ENCODE assay signal across 1 cellular context in genomic region chr16:23694707-23695373, GRCh38.
A peak's percentile ranks its signal among the peaks of the same experiment; 100 is the strongest.
TF ChIP-seq lines count a peak whose summit lies in the region.

No MANE protein-coding gene starts in this region.

TF ChIP-seq in HepG2, 621 proteins besides CTCF, POLR2A, EP300 and RAD21 (continued from another document):
- TF ChIP-seq ZNF414 (CRISPR knock-in tag; IDR thresholded peaks at IDR 0.05), result peak; percentile 77; the same call in 1 of the 2 replicates
- no peak for TF ChIP-seq FOXP4 (CRISPR knock-in tag; IDR thresholded peaks at IDR 0.05)
- no peak for TF ChIP-seq MAZ (IDR thresholded peaks at IDR 0.05; ENCODE audit: borderline replicate concordance, low read depth, low read length)
- TF ChIP-seq MAZ (CRISPR knock-in tag; IDR thresholded peaks at IDR 0.05; ENCODE audit: low read depth), result no peak; the same call in 1 of the 2 replicates
- peak; percentile 24; the same call in 1 of the 2 replicates for TF ChIP-seq CBFB (CRISPR knock-in tag; IDR thresholded peaks at IDR 0.05)
- no peak; the same call in 1 of the 2 replicates for TF ChIP-seq ZNF34 (CRISPR knock-in tag; IDR thresholded peaks at IDR 0.05; ENCODE audit: borderline replicate concordance)
- TF ChIP-seq YEATS4 (CRISPR knock-in tag; IDR thresholded peaks at IDR 0.05; ENCODE audit: borderline replicate concordance), result 0 out of 2 replicates have a peak, but pooled peaks have one; percentile 28
- TF ChIP-seq BRD4 (CRISPR knock-in tag; IDR thresholded peaks at IDR 0.05), result no peak
- TF ChIP-seq ATF4 (CRISPR knock-in tag; IDR thresholded peaks at IDR 0.05), result no peak
- no peak for TF ChIP-seq THRA (CRISPR knock-in tag; IDR thresholded peaks at IDR 0.05; ENCODE audit: borderline replicate concordance)
- no peak for TF ChIP-seq MIER2 (CRISPR knock-in tag; IDR thresholded peaks at IDR 0.05)
- no peak for TF ChIP-seq MYNN (CRISPR knock-in tag; IDR thresholded peaks at IDR 0.05; ENCODE audit: low read depth)
- TF ChIP-seq PAXIP1 (CRISPR knock-in tag; conservative IDR thresholded peaks at IDR 0.05), result peak; percentile 41; the same call in 1 of the 2 replicates
- peak; percentile 86 for TF ChIP-seq ZNF761 (CRISPR knock-in tag; conservative IDR thresholded peaks at IDR 0.05)
- TF ChIP-seq ZFP41 (CRISPR knock-in tag; IDR thresholded peaks at IDR 0.05; ENCODE audit: borderline replicate concordance), result no peak; the same call in 1 of the 2 replicates
- no peak for TF ChIP-seq HNRNPH1 (optimal IDR thresholded peaks at IDR 0.05; ENCODE audit: low read depth, low read length)
- no peak for TF ChIP-seq PBX3 (CRISPR knock-in tag; IDR thresholded peaks at IDR 0.05; ENCODE audit: borderline replicate concordance)
- TF ChIP-seq LCORL (IDR thresholded peaks at IDR 0.05), result no peak
- TF ChIP-seq LCORL (CRISPR knock-in tag; IDR thresholded peaks at IDR 0.05), result no peak
- no peak for TF ChIP-seq RFX3 (CRISPR knock-in tag; IDR thresholded peaks at IDR 0.05)
- no peak for TF ChIP-seq SRSF1 (optimal IDR thresholded peaks at IDR 0.05; ENCODE audit: low read depth, low read length)
- TF ChIP-seq CERS6 (CRISPR knock-in tag; IDR thresholded peaks at IDR 0.05), result no peak
- no peak for TF ChIP-seq ZBTB44 (CRISPR knock-in tag; IDR thresholded peaks at IDR 0.05)
- peak; percentile 74; the same call in 1 of the 2 replicates for TF ChIP-seq NR0B2 (CRISPR knock-in tag; IDR thresholded peaks at IDR 0.05)
- TF ChIP-seq SAFB2 (CRISPR knock-in tag; IDR thresholded peaks at IDR 0.05; ENCODE audit: borderline replicate concordance, low read depth), result peak; percentile 65; the same call in 1 of the 2 replicates
- TF ChIP-seq PRDM15 (CRISPR knock-in tag; IDR thresholded peaks at IDR 0.05), result peak; percentile 99
- TF ChIP-seq ZUFSP (CRISPR knock-in tag; IDR thresholded peaks at IDR 0.05; ENCODE audit: borderline replicate concordance), result no peak
- peak; percentile 15; the same call in 1 of the 2 replicates for TF ChIP-seq RXRB (CRISPR knock-in tag; IDR thresholded peaks at IDR 0.05; ENCODE audit: borderline replicate concordance)
- TF ChIP-seq RFX5 (IDR thresholded peaks at IDR 0.05; ENCODE audit: low read depth, low read length), result 0 out of 2 replicates have a peak, but pooled peaks have one; percentile 21
- TF ChIP-seq SRF (IDR thresholded peaks at IDR 0.05; ENCODE audit: low read depth, low read length), result no peak
- no peak for TF ChIP-seq ZNF83 (CRISPR knock-in tag; IDR thresholded peaks at IDR 0.05; ENCODE audit: borderline replicate concordance)
- peak; percentile 66; the same call in 1 of the 2 replicates for TF ChIP-seq ZNF563 (CRISPR knock-in tag; IDR thresholded peaks at IDR 0.05)
